ENCODE assay signal across 1 cellular context in the genomic region with DNA sequence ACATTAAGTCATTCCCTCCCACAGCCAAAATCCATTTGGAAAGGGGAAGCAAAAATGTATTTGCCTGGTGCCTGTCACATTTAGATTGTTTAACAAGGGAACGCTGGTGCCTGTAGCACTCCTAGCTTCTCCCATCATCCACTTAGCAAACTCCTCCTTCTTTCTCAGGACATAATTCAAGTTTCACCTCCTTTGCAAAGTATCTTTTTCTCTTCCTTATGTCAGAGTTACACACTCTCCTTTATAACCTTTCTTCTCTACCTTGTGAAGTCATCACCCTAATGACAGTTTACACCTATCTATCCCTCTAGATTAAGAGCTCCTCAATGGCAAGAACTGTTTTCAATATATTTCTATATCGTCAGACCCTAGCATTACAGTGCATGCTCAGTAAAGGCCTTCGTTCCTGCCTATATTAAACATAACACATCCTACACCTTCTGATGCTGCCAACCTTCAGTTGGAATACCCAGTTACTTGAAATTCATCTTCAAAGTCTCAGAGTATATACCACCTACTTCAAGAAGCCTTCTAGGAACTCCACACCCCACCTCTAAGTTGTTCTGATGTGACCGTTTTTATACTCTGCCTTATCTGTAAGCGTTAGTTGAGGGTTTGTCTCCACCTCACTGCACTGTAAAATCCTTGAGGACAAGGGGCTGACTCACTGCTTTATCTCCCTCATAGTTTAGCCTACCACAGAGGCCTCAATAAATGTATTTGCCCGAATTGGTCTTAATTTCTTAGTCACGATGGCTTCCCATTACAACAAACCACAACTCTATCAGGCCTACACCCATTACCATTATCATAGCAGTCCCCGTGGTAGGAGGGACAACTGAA.
TF ChIP-seq lines count a peak whose summit lies in the region.

No MANE protein-coding gene starts in this region.

TF ChIP-seq in WTC11, 78 proteins besides CTCF, POLR2A, EP300 and RAD21 (continued from another document):
- TF ChIP-seq, protein P1, sequence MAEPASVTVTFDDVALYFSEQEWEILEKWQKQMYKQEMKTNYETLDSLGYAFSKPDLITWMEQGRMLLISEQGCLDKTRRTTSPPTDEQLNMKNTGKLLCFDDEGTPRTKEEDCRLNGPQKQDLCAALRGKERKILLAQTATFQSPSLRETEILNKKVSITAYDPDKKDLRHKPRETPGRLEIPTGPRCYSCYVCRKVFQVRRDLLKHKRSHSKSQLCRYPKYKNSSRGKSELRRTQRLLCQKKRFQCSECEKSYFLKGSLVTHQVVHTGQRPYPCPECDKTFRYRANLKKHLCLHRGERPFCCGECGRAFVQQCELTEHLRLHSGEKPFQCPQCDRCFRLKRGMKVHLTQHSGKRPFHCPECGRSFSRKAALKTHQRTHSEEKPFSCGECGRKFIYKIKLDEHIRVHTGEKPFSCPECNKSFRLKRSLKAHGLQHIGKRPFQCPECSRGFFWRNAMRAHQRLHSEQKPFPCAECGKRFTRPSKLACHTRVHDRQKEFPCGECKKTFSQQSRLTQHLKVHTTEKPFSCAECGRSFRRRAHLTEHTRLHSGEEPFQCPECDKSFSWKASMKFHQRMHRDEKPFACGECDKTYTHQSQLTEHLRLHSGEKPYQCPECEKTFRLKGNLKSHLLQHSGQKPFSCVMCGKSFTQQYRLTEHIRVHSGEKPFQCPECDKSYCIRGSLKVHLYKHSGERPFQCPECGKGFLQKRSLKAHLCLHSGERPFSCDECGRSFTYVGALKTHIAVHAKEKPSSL (CRISPR knock-in tag; conservative IDR thresholded peaks at IDR 0.05) = no peak
- no peak for TF ChIP-seq FOXP1 (CRISPR knock-in tag; IDR thresholded peaks at IDR 0.05; ENCODE audit: borderline replicate concordance)
- no peak for TF ChIP-seq TEAD4 (CRISPR knock-in tag; IDR thresholded peaks at IDR 0.05)
- TF ChIP-seq TEAD1 (CRISPR knock-in tag; IDR thresholded peaks at IDR 0.05) = no peak
- TF ChIP-seq, protein P2, sequence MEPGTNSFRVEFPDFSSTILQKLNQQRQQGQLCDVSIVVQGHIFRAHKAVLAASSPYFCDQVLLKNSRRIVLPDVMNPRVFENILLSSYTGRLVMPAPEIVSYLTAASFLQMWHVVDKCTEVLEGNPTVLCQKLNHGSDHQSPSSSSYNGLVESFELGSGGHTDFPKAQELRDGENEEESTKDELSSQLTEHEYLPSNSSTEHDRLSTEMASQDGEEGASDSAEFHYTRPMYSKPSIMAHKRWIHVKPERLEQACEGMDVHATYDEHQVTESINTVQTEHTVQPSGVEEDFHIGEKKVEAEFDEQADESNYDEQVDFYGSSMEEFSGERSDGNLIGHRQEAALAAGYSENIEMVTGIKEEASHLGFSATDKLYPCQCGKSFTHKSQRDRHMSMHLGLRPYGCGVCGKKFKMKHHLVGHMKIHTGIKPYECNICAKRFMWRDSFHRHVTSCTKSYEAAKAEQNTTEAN (CRISPR knock-in tag; IDR thresholded peaks at IDR 0.05) = no peak
- TF ChIP-seq, protein P3, sequence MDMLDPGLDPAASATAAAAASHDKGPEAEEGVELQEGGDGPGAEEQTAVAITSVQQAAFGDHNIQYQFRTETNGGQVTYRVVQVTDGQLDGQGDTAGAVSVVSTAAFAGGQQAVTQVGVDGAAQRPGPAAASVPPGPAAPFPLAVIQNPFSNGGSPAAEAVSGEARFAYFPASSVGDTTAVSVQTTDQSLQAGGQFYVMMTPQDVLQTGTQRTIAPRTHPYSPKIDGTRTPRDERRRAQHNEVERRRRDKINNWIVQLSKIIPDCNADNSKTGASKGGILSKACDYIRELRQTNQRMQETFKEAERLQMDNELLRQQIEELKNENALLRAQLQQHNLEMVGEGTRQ (CRISPR knock-in tag; IDR thresholded peaks at IDR 0.05) = no peak
- TF ChIP-seq SMAD4 (CRISPR knock-in tag; IDR thresholded peaks at IDR 0.05) = no peak
